8 cellular contexts compared by ENCODE assay signal in the genomic region with DNA sequence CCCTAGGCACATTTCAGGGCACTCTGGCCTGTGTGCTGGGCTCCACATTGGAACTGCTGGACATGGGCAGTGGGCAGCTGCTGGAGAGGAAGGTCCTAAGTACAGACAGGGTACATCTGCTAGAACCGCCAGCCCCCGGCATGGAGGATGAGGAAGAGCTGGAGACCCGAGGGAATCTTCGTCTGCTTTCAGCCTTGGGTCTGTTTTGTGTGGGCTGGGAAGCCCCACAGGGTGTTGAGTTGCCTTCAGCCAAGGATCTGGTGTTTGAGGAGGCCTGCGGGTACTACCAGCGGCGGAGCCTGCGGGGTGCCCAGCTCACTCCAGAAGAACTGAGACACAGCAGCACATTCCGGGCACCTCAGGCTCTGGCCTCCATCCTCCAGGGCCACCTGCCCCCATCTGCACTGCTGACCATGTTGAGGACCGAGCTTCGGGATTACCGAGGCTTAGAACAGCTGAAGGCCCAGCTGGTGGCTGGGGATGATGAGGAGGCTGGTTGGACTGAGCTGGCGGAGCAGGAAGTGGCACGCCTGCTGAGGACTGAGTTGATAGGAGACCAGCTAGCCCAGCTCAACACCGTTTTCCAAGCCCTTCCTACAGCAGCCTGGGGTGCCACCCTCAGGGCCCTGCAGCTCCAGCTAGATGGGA. TPM values are rescaled to one million over a fixed set of nuclear protein-coding genes. Genes with fewer than 3 reads are reported as not detected.
DNase-seq lines count a peak whose midpoint lies in the region; ATAC-seq, FAIRE-seq and TF ChIP-seq lines count a peak whose summit lies in the region.

No MANE protein-coding gene starts in this region.

- peak overlapping the region; percentile 75 for H3K27ac Mint-ChIP-seq in astrocyte (ENCODE audit: unreplicated experiment)

- H3K9me3 ChIP-seq in A549 (no peaks in the 10 kb centered on the region), astrocyte (ENCODE audit: insufficient read depth, low read depth, low read length) (no peaks in the 10 kb centered on the region), mucosa of rectum (ENCODE audit: control insufficient read depth in 2 of 2, low read length in 2 of 2) (no peaks in the 10 kb centered on the region)

- TF ChIP-seq CTCF in A549 (IDR thresholded peaks at IDR 0.05) (no peak), HFF-Myc (IDR thresholded peaks at IDR 0.05; ENCODE audit: low read depth, low read length, missing control alignments) (no peak), astrocyte (IDR thresholded peaks at IDR 0.05; ENCODE audit: insufficient read depth, low read depth, low read length) (no peak)

- H3K4me1 Mint-ChIP-seq in astrocyte (ENCODE audit: low read depth, unreplicated experiment), result peaks cover 14% of the 10 kb centered on the region

- WGBS in A549 (ENCODE audit: missing lambda C conversion rate), result 88% methylated on average over 15 of the region's 15 CpGs

- no peak for TF ChIP-seq RAD21 in A549 (conservative IDR thresholded peaks at IDR 0.05 in 1 of 2, IDR thresholded peaks at IDR 0.05 in 1 of 2)

- H3K9me3 Mint-ChIP-seq in astrocyte (ENCODE audit: unreplicated experiment), result no peaks in the 10 kb centered on the region

- no peak for ATAC-seq in A549

- H3K9ac ChIP-seq in astrocyte (ENCODE audit: low read length) (peak overlapping the region; percentile 92), mucosa of rectum (ENCODE audit: low read depth in 1 of 2, low read length in 2 of 2) (peak overlapping the region; percentile 85 to 93)

- no peak for TF ChIP-seq EP300 in A549 (IDR thresholded peaks at IDR 0.05)

- FAIRE-seq in A549 (lab: Jason Lieb, UNC), result no peak
- FAIRE-seq in astrocyte (lab: Jason Lieb, UNC), result no peak
- no peak for FAIRE-seq in GM12892 (lab: Jason Lieb, UNC)

- H3K79me2 ChIP-seq in astrocyte (ENCODE audit: insufficient read depth, low read length), result peaks cover 40% of the 10 kb centered on the region

- H3K36me3 ChIP-seq in astrocyte (ENCODE audit: insufficient read depth, low read length) (peaks cover 4% of the 10 kb centered on the region), mucosa of rectum (ENCODE audit: control insufficient read depth in 2 of 2, insufficient read depth in 2 of 2, low read length in 2 of 2) (peaks cover 7% of the 10 kb centered on the region in 2 donors)

- peak overlapping the region; percentile 87 for H3K4me3 ChIP-seq in A549
- H3K4me3 ChIP-seq in HFF-Myc (replicated peaks; ENCODE audit: low read depth, low read length), result peak overlapping the region; percentile 69
- H3K4me3 ChIP-seq in astrocyte (ENCODE audit: insufficient read depth, low read depth, low read length), result peak overlapping the region; percentile 71
- peak overlapping the region; percentile 81 to 85 for H3K4me3 ChIP-seq in mucosa of rectum (ENCODE audit: low read length in 2 of 2)

- no peaks in the 10 kb centered on the region for H3K27me3 ChIP-seq in astrocyte (ENCODE audit: insufficient read depth, low read length)
- H3K27me3 ChIP-seq in mucosa of rectum (ENCODE audit: control insufficient read depth in 2 of 2, insufficient read depth in 2 of 2, low read length in 2 of 2), result no peaks in the 10 kb centered on the region

- H3K4me2 ChIP-seq in A549, result peak overlapping the region; percentile 97
- H3K4me2 ChIP-seq in astrocyte (ENCODE audit: low read length), result peak overlapping the region; percentile 100

- H2AFZ ChIP-seq in astrocyte (ENCODE audit: low read depth, low read length), result no peak overlapping the region

- H3K36me3 Mint-ChIP-seq in astrocyte (ENCODE audit: low read depth, unreplicated experiment), result peaks cover 3% of the 10 kb centered on the region

- H4K20me1 ChIP-seq in astrocyte (ENCODE audit: insufficient read depth, low read length), result peaks cover 43% of the 10 kb centered on the region

- DNase-seq in A549 (ENCODE audit: low read depth in 1 of 2, low spot score in 1 of 2) (no peak), HFF-Myc (ENCODE audit: extremely low read depth, low read depth) (no peak), astrocyte (ENCODE audit: low read depth) (no peak), HuH-7 (ENCODE audit: low spot score) (no peak), mucosa of gallbladder (ENCODE audit: low spot score) (no peak), dermis blood vessel endothelial cell (no peak), GM12892 (ENCODE audit: insufficient read length) (no peak)

- H3K4me3 Mint-ChIP-seq in astrocyte (ENCODE audit: unreplicated experiment), result peak overlapping the region; percentile 89

- no peaks in the 10 kb centered on the region for H3K27me3 Mint-ChIP-seq in astrocyte (ENCODE audit: low read depth, unreplicated experiment)

- H3K4me1 ChIP-seq in A549 (peaks cover 20% of the 10 kb centered on the region), astrocyte (ENCODE audit: insufficient read depth, low read length) (peaks cover 9% of the 10 kb centered on the region), mucosa of rectum (ENCODE audit: control insufficient read depth in 2 of 2, insufficient read depth in 2 of 2, low read length in 2 of 2) (peaks cover 17 to 18% of the 10 kb centered on the region in 2 donors)

- H3K27ac ChIP-seq in A549, result peak overlapping the region; percentile 91 to 99; a peak in 4 of 6 replicates
- H3K27ac ChIP-seq in astrocyte (ENCODE audit: low read depth, low read length), result no peak overlapping the region
- H3K27ac ChIP-seq in mucosa of rectum (ENCODE audit: low read depth in 2 of 2, low read length in 2 of 2), result peak overlapping the region in 1 of 2 donors; percentile 93

- POLR2A ChIA-PET in A549 (lab: Yijun Ruan, JAX), result interaction anchor here (0.6 to 2.1 kb wide), 2 partner anchors 10 to 11 kb away, joined by 3 to 9 read pairs; a partner anchor contains a TSS

- CTCF ChIA-PET in A549 (lab: Yijun Ruan, JAX), result interaction anchor here (0.5 to 3.4 kb wide), 8 partner anchors 9 to 288 kb away, joined by 3 to 11 read pairs (median 4); no protein-coding TSS in a partner anchor

- no peak for TF ChIP-seq POLR2A in A549 (IDR thresholded peaks at IDR 0.05; ENCODE audit: low read length)
- TF ChIP-seq POLR2A in GM12892 (IDR thresholded peaks at IDR 0.05; ENCODE audit: low read depth, low read length), result no peak

TF ChIP-seq in A549, 52 proteins besides CTCF, POLR2A, EP300 and RAD21:
- TF ChIP-seq ZC3H11A (IDR thresholded peaks at IDR 0.05) (no peak), CEBPB (IDR thresholded peaks at IDR 0.05) (no peak), ZFP36 (IDR thresholded peaks at IDR 0.05; ENCODE audit: borderline replicate concordance, partially characterized antibody) (no peak), POLR2AphosphoS2 (conservative IDR thresholded peaks at IDR 0.05; ENCODE audit: low read length) (no peak), CHD4 (IDR thresholded peaks at IDR 0.05; ENCODE audit: borderline replicate concordance) (no peak)
- TF ChIP-seq, protein P1, sequence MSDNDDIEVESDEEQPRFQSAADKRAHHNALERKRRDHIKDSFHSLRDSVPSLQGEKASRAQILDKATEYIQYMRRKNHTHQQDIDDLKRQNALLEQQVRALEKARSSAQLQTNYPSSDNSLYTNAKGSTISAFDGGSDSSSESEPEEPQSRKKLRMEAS (IDR thresholded peaks at IDR 0.05), result no peak

RNA-seq across cellular contexts. Expression of a gene that starts 1.4 kb away (rescaled TPM):
- polyA plus RNA-seq in A549 (2011; rRNA removed) (5.6 and 7.6 TPM in 2 replicates), A549 (2017; fragmentation: RNase III; extraction: RNeasy Plus Mini Kit Qiagen cat#74134 plus additional on column Dnase treatment) (13.0 to 16.7 TPM (median 15.3 TPM) in 3 replicates)
- 6.6 and 10.0 TPM in 2 replicates for polyA plus RNA-seq in A549 (2012; cell fraction: cytosol; rRNA removed)
- 11.4 and 12.5 TPM in 2 replicates for polyA plus RNA-seq in A549 (2012; cell fraction: nucleus; rRNA removed)
- 12.1 and 15.2 TPM in 2 replicates for polyA minus RNA-seq in A549 (2011; rRNA and poly(A)+ RNA removed)
- total RNA-seq in astrocyte (23.0 and 24.4 TPM in 2 replicates), mucosa of gallbladder (22.8 TPM), dermis blood vessel endothelial cell (49.0 and 53.6 TPM in 2 replicates)
- 6.3 TPM for polyA plus RNA-seq in GM12892 (2012; ENCODE audit: missing spikeins)

RNA-seq across cellular contexts. Expression of a gene that starts 10.6 kb away (rescaled TPM):
- 17.3 and 20.1 TPM in 2 replicates for polyA plus RNA-seq in A549 (2011; rRNA removed)
- polyA plus RNA-seq in A549 (2012; cell fraction: cytosol; rRNA removed), result 8.7 and 9.8 TPM in 2 replicates
- 9.4 and 36.5 TPM in 2 replicates for polyA plus RNA-seq in A549 (2012; cell fraction: nucleus; rRNA removed)
- polyA plus RNA-seq in A549 (2017; fragmentation: RNase III; extraction: RNeasy Plus Mini Kit Qiagen cat#74134 plus additional on column Dnase treatment), result 11.3 to 13.3 TPM (median 12.7 TPM) in 3 replicates
- polyA minus RNA-seq in A549 (2011; rRNA and poly(A)+ RNA removed), result 14.4 and 15.7 TPM in 2 replicates
- total RNA-seq in astrocyte, result 20.0 and 22.6 TPM in 2 replicates
- 26.4 TPM for total RNA-seq in mucosa of gallbladder
- 9.0 and 9.4 TPM in 2 replicates for total RNA-seq in dermis blood vessel endothelial cell
- 16.4 TPM for polyA plus RNA-seq in GM12892 (2012; ENCODE audit: missing spikeins)

RNA-seq across cellular contexts. Expression of a gene that starts 53.6 kb away (rescaled TPM):
- polyA plus RNA-seq in A549 (2011; rRNA removed), result 47.0 and 47.5 TPM in 2 replicates
- polyA plus RNA-seq in A549 (2012; cell fraction: cytosol; rRNA removed), result 47.6 and 55.4 TPM in 2 replicates
- polyA plus RNA-seq in A549 (2012; cell fraction: nucleus; rRNA removed), result 145 and 151 TPM in 2 replicates
- polyA plus RNA-seq in A549 (2017; fragmentation: RNase III; extraction: RNeasy Plus Mini Kit Qiagen cat#74134 plus additional on column Dnase treatment), result 33.3 to 37.3 TPM (median 37.2 TPM) in 3 replicates
- 63.4 and 69.4 TPM in 2 replicates for polyA minus RNA-seq in A549 (2011; rRNA and poly(A)+ RNA removed)
- total RNA-seq in astrocyte, result 126 and 134 TPM in 2 replicates
- 77.8 TPM for total RNA-seq in mucosa of gallbladder
- 49.6 and 52.1 TPM in 2 replicates for total RNA-seq in dermis blood vessel endothelial cell
- 24.3 TPM for polyA plus RNA-seq in GM12892 (2012; ENCODE audit: missing spikeins)
